ENCODE assay signal across 29 cellular contexts in the genomic region with DNA sequence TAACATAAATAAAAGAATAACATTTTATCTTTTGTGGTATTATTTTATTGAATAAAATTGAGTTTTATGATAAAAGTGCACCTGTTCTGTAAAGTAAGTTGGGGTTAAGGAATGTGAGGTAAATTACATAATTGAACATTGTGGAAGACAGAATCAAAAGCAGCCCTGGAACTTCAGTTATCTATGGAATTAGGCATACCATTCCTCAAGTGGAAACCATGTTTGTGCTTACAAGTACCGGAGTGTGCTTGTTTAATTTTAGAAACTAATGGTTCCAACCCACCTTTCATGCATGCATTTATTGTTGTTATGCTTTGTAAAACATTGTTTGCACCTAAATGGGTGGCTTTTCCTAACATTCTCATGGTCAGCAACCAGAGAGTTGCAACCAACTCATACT. TPM values are rescaled to one million over a fixed set of nuclear protein-coding genes. Genes with fewer than 3 reads are reported as not detected.
"Had no signal": no experiment of that assay in that cellular context is flagged by ENCODE, and none has a peak within 500 bp of the region (broad histone marks: within the 10 kb centered on the region; RNA-seq: fewer than 3 reads in every experiment).

No MANE protein-coding gene starts in this region.

- H3K27me3 ChIP-seq: MG63 had no signal

- H3K4me3 ChIP-seq: MG63 had no signal

- H3K27ac ChIP-seq: VCaP had no signal

- FAIRE-seq: bronchial epithelial cell had no signal

- DNase-seq: activated CD4-positive, alpha-beta memory T cell treated with anti-CD3 and anti-CD28 coated beads, Interleukin-2, amount 10 ng/mL, durations not matched to agents 7 days and 5 days; activated CD4-positive, alpha-beta T cell treated with anti-CD3 and anti-CD28 coated beads for 1 hour; activated CD4-positive, alpha-beta T cell treated with anti-CD3 and anti-CD28 coated beads for 48 hours; activated CD4-positive, CD25-positive, alpha-beta regulatory T cell; activated CD8-positive, alpha-beta memory T cell treated with anti-CD3 and anti-CD28 coated beads for 24 hours; activated CD8-positive, alpha-beta memory T cell treated with anti-CD3 and anti-CD28 coated beads, Interleukin-2, amount 10 ng/mL, durations not matched to agents 7 days and 5 days; activated CD8-positive, alpha-beta memory T cell treated with anti-CD3 and anti-CD28 coated beads, Interleukin-2, amount 50 U/mL, for 48 hours; activated effector memory CD4-positive, alpha-beta T cell treated with Interleukin-2 at 50 U/mL for 16 hours; activated naive CD4-positive, alpha-beta T cell treated with anti-CD3 and anti-CD28 coated beads, Interleukin-2, amount 10 ng/mL, durations not matched to agents 7 days and 5 days; activated naive CD8-positive, alpha-beta T cell treated with anti-CD3 and anti-CD28 coated beads, Interleukin-2, amount 50 U/mL, for 24 hours; activated T-cell treated with anti-CD3 and anti-CD28 coated beads, Interleukin-2, amount 50 U/mL, for 48 hours; anterior cingulate cortex; MG63; NCI-H1092; NCI-H1436 treated with DMSO at 0.1 percent for 48 hours; NCI-H1694 treated with DMSO at 0.1 percent for 48 hours; NCI-H2029; NCI-H345; NCI-H524 treated with DMSO at 0.1 percent for 48 hours; SW 1271; T-helper 1 cell; T-helper 2 cell; T-helper 9 cell had no signal

- H3K9me3 ChIP-seq: MG63 had no signal

- ATAC-seq: activated CD8-positive, alpha-beta memory T cell treated with anti-CD3 and anti-CD28 coated beads, Interleukin-2, amount 10 ng/mL, durations not matched to agents 7 days and 5 days; activated naive CD8-positive, alpha-beta T cell treated with anti-CD3 and anti-CD28 coated beads, Interleukin-2, amount 50 U/mL, for 24 hours; Panc1 had no signal

RNA-seq across cellular contexts. Expression of gene IL2RA, which starts 54.6 kb away (rescaled TPM):
- total RNA-seq: bronchial epithelial cell, chondrocyte, NCI-H460, RPMI7951 had no signal
